ENCODE assay signal across 19 cellular contexts in genomic region chrX:87798039-87798438, GRCh38.
DNase-seq lines count a peak whose midpoint lies in the region; ATAC-seq, FAIRE-seq and TF ChIP-seq lines count a peak whose summit lies in the region.
"Had no signal": no experiment of that assay in that cellular context is flagged by ENCODE, and none has a peak within 500 bp of the region (broad histone marks: within the 10 kb centered on the region; RNA-seq: fewer than 3 reads in every experiment).

No MANE protein-coding gene starts in this region.

- H3K4me1 Mint-ChIP-seq in astrocyte (ENCODE audit: low read depth, unreplicated experiment) = no peaks in the 10 kb centered on the region
- H3K4me1 Mint-ChIP-seq in nephron progenitor cell = no peaks in the 10 kb centered on the region
- H3K4me1 Mint-ChIP-seq: CD4-positive, alpha-beta memory T cell had no signal

- no peak overlapping the region for H2BK15ac ChIP-seq in H1 (ENCODE audit: low read length)

- no peak for TF ChIP-seq EP300 in A549 (IDR thresholded peaks at IDR 0.05)
- TF ChIP-seq EP300 in H1 (IDR thresholded peaks at IDR 0.05; ENCODE audit: borderline replicate concordance in 1 of 2, low read depth in 2 of 2, low read length in 2 of 2) = no peak

- no peaks in the 10 kb centered on the region for H3K23me2 ChIP-seq in H1 (ENCODE audit: low read depth, low read length)

- POLR2A ChIA-PET in A549 (lab: Yijun Ruan, JAX) = no interaction called here
- POLR2A ChIA-PET in H1 (lab: Charles Lee; ENCODE audit: partially characterized antibody) = no interaction called here

- H2AK5ac ChIP-seq in H1 (ENCODE audit: low read depth, low read length) = no peak overlapping the region

- H3K14ac ChIP-seq in H1 (ENCODE audit: insufficient read length) = no peak overlapping the region

- H3K56ac ChIP-seq in H1 (replicated peaks; ENCODE audit: insufficient read length, low read depth, low read length) = no peak overlapping the region

- TF ChIP-seq RAD21 in A549 (conservative IDR thresholded peaks at IDR 0.05 in 1 of 2, IDR thresholded peaks at IDR 0.05 in 1 of 2) (no peak), H1 (IDR thresholded peaks at IDR 0.05 in 1 of 2, conservative IDR thresholded peaks at IDR 0.05 in 1 of 2; ENCODE audit: low read depth in 2 of 2, low read length in 2 of 2) (no peak)

- TF ChIP-seq CTCF in A549 (IDR thresholded peaks at IDR 0.05) (no peak), astrocyte (IDR thresholded peaks at IDR 0.05; ENCODE audit: insufficient read depth, low read depth, low read length) (no peak), H1 (IDR thresholded peaks at IDR 0.05; ENCODE audit: control extremely low read depth in 1 of 3, insufficient read depth in 1 of 3, low read depth in 1 of 3, low read length in 3 of 3) (no peak), nephron progenitor cell (IDR thresholded peaks at IDR 0.05) (no peak)

- H3K23ac ChIP-seq in H1 (ENCODE audit: insufficient read length) = no peak overlapping the region

- DNase-seq in A549 (ENCODE audit: low read depth in 1 of 2, low spot score in 1 of 2) (no peak), astrocyte (ENCODE audit: low read depth) (no peak), H1 (ENCODE audit: low read depth in 1 of 2, low spot score in 2 of 2) (no peak), nephron progenitor cell (no peak), NCI-H128 (lab: John Stamatoyannopoulos, UW; ENCODE audit: unreplicated experiment) (no peak), NCI-H1092 (lab: John Stamatoyannopoulos, UW) (no peak)
- DNase-seq: 8988T; C1 segment of cervical spinal cord; Calu3; CD4-positive, alpha-beta memory T cell; COR-L47; DMS53; DMS79 treated with DMSO at 0.1 percent for 48 hours; GF-D8; GOT3; H7; HCEC 1CT had no signal

- H3K4me3 Mint-ChIP-seq in astrocyte (ENCODE audit: unreplicated experiment) = no peak overlapping the region
- H3K4me3 Mint-ChIP-seq in nephron progenitor cell = no peak overlapping the region
- H3K4me3 Mint-ChIP-seq: CD4-positive, alpha-beta memory T cell had no signal

- TF ChIP-seq POLR2A in A549 (IDR thresholded peaks at IDR 0.05; ENCODE audit: low read length) (no peak), H1 (IDR thresholded peaks at IDR 0.05; ENCODE audit: control extremely low read depth in 1 of 2, low read depth in 2 of 2, low read length in 2 of 2) (no peak)

- CTCF ChIA-PET in A549 (lab: Yijun Ruan, JAX) = no interaction called here
- CTCF ChIA-PET in H1 (lab: Charles Lee; ENCODE audit: partially characterized antibody) = no interaction called here

- H4K91ac ChIP-seq in H1 (replicated peaks; ENCODE audit: insufficient read length, low read length) = no peak overlapping the region

- no peak overlapping the region for H2BK120ac ChIP-seq in H1 (replicated peaks; ENCODE audit: low read depth, low read length)

- H3K9ac ChIP-seq in astrocyte (ENCODE audit: low read length) (no peak overlapping the region), H1 (replicated peaks in 1 of 4; ENCODE audit: extremely low read depth in 1 of 4, low read depth in 3 of 4, low read length in 3 of 4) (no peak overlapping the region)

- H2BK20ac ChIP-seq in H1 (ENCODE audit: low read length) = no peak overlapping the region

- H3K27me3 Mint-ChIP-seq in astrocyte (ENCODE audit: low read depth, unreplicated experiment) (no peaks in the 10 kb centered on the region), nephron progenitor cell (ENCODE audit: low read depth, poor library complexity) (no peaks in the 10 kb centered on the region)
- H3K27me3 Mint-ChIP-seq: CD4-positive, alpha-beta memory T cell had no signal

- ATAC-seq in A549 = no peak

- H3K4me1 ChIP-seq in A549 (no peaks in the 10 kb centered on the region), astrocyte (ENCODE audit: insufficient read depth, low read length) (no peaks in the 10 kb centered on the region), H1 (replicated peaks in 1 of 4; ENCODE audit: control insufficient read depth in 3 of 4, insufficient read depth in 4 of 4, low read length in 3 of 4) (no peaks in the 10 kb centered on the region)

- H3K4me3 ChIP-seq in A549 = no peak overlapping the region
- no peak overlapping the region for H3K4me3 ChIP-seq in astrocyte (ENCODE audit: insufficient read depth, low read depth, low read length)
- H3K4me3 ChIP-seq in H1 (ENCODE audit: extremely low read depth in 1 of 4, insufficient read depth in 2 of 4, low read depth in 3 of 4, low read length in 4 of 4) = no peak overlapping the region

- H3K9me3 Mint-ChIP-seq in astrocyte (ENCODE audit: unreplicated experiment) (peaks cover 2% of the 10 kb centered on the region), nephron progenitor cell (no peaks in the 10 kb centered on the region)

- H4K8ac ChIP-seq in H1 (ENCODE audit: extremely low read depth, insufficient read depth, low read length) = no peak overlapping the region

- no peaks in the 10 kb centered on the region for H4K20me1 ChIP-seq in astrocyte (ENCODE audit: insufficient read depth, low read length)
- no peaks in the 10 kb centered on the region for H4K20me1 ChIP-seq in H1 (replicated peaks in 1 of 2; ENCODE audit: control insufficient read depth in 1 of 2, insufficient read depth in 2 of 2, low read length in 2 of 2)

- no peaks in the 10 kb centered on the region for H3K79me1 ChIP-seq in H1 (ENCODE audit: low read depth, low read length)

- H3K36me3 Mint-ChIP-seq in astrocyte (ENCODE audit: low read depth, unreplicated experiment) (no peaks in the 10 kb centered on the region), nephron progenitor cell (ENCODE audit: low read depth) (no peaks in the 10 kb centered on the region)
- H3K36me3 Mint-ChIP-seq: CD4-positive, alpha-beta memory T cell had no signal

- H3K36me3 ChIP-seq in astrocyte (ENCODE audit: insufficient read depth, low read length) (no peaks in the 10 kb centered on the region), H1 (ENCODE audit: control insufficient read depth in 2 of 4, insufficient read depth in 4 of 4, low read length in 3 of 4) (no peaks in the 10 kb centered on the region)

- H3K18ac ChIP-seq in H1 (ENCODE audit: extremely low read depth, low read length) = no peak overlapping the region

- H3K79me2 ChIP-seq in astrocyte (ENCODE audit: insufficient read depth, low read length) (no peaks in the 10 kb centered on the region), H1 (ENCODE audit: control insufficient read depth in 1 of 2, insufficient read depth in 2 of 2, low read length in 2 of 2) (no peaks in the 10 kb centered on the region)

- FAIRE-seq in A549 (lab: Jason Lieb, UNC) (peak; percentile 70), astrocyte (lab: Jason Lieb, UNC) (peak; percentile 20), H1 (lab: Jason Lieb, UNC) (no peak)
- FAIRE-seq: GM12891, GM18507 had no signal

- no peak overlapping the region for H3K4ac ChIP-seq in H1 (replicated peaks; ENCODE audit: insufficient read length, low read depth, low read length)

- no peak overlapping the region for H3K27ac ChIP-seq in A549
- H3K27ac ChIP-seq in astrocyte (ENCODE audit: low read depth, low read length) = no peak overlapping the region
- H3K27ac ChIP-seq in H1 (ENCODE audit: low read depth, low read length) = no peak overlapping the region

- H3K4me2 ChIP-seq in A549 = no peak overlapping the region
- no peak overlapping the region for H3K4me2 ChIP-seq in astrocyte (ENCODE audit: low read length)
- H3K4me2 ChIP-seq in H1 (ENCODE audit: insufficient read depth in 1 of 2, low read depth in 2 of 2, low read length in 2 of 2) = no peak overlapping the region

- no peak overlapping the region for H3K27ac Mint-ChIP-seq in astrocyte (ENCODE audit: unreplicated experiment)
- H3K27ac Mint-ChIP-seq in nephron progenitor cell = no peak overlapping the region
- H3K27ac Mint-ChIP-seq: CD4-positive, alpha-beta memory T cell had no signal

- H2AFZ ChIP-seq in astrocyte (ENCODE audit: low read depth, low read length) (no peak overlapping the region), H1 (ENCODE audit: low read length) (no peak overlapping the region)

- H2BK5ac ChIP-seq in H1 (ENCODE audit: low read depth, low read length) = no peak overlapping the region

- H3K9me3 ChIP-seq in A549 (no peaks in the 10 kb centered on the region), astrocyte (ENCODE audit: insufficient read depth, low read depth, low read length) (no peaks in the 10 kb centered on the region), H1 (ENCODE audit: insufficient read depth in 2 of 2, low read depth in 1 of 2, low read length in 1 of 2) (no peaks in the 10 kb centered on the region)

- H2BK12ac ChIP-seq in H1 (ENCODE audit: low read depth, low read length) = no peak overlapping the region

- no peak overlapping the region for H4K5ac ChIP-seq in H1 (ENCODE audit: insufficient read length, low read depth, low read length)

- H3K27me3 ChIP-seq in astrocyte (ENCODE audit: insufficient read depth, low read length) = no peaks in the 10 kb centered on the region
- H3K27me3 ChIP-seq in H1 (replicated peaks in 1 of 4; ENCODE audit: control insufficient read depth in 3 of 4, extremely low read depth in 1 of 4, insufficient read depth in 3 of 4, low read length in 3 of 4) = no peaks in the 10 kb centered on the region

TF ChIP-seq in A549, 52 proteins besides CTCF, POLR2A, EP300 and RAD21:
- TF ChIP-seq PHF8 (IDR thresholded peaks at IDR 0.05; ENCODE audit: borderline replicate concordance, low read depth) = no peak
- peak; percentile 57 for TF ChIP-seq MAFK (IDR thresholded peaks at IDR 0.05; ENCODE audit: partially characterized antibody)
- TF ChIP-seq ATOH8 (CRISPR knock-in tag; IDR thresholded peaks at IDR 0.05; ENCODE audit: low read depth) = no peak
- TF ChIP-seq HDAC2 (IDR thresholded peaks at IDR 0.05) = no peak

TF ChIP-seq in H1, 55 proteins besides CTCF, POLR2A, EP300 and RAD21:
- peak; percentile 18; the same call in 1 of the 2 replicates for TF ChIP-seq MAFK (IDR thresholded peaks at IDR 0.05; ENCODE audit: low read depth, low read length)
- TF ChIP-seq, protein P1, sequence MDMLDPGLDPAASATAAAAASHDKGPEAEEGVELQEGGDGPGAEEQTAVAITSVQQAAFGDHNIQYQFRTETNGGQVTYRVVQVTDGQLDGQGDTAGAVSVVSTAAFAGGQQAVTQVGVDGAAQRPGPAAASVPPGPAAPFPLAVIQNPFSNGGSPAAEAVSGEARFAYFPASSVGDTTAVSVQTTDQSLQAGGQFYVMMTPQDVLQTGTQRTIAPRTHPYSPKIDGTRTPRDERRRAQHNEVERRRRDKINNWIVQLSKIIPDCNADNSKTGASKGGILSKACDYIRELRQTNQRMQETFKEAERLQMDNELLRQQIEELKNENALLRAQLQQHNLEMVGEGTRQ (IDR thresholded peaks at IDR 0.05; ENCODE audit: low read length) = no peak

Comparison
In these comparisons a context has a peak if more than half of its experiments do, and no peak if none do; other contexts are left out.
1. Of the 18 proteins assayed by ChIP-seq in both H1 and A549: peak only in H1: none; only in A549: none; in both: MAFK; in neither: 17.